Comparison of ENCODE assay signal across 21 cellular contexts in genomic region chr4:145280541-145280940, GRCh38.
"Had no signal": no experiment of that assay in that cellular context is flagged by ENCODE, and none has a peak within 500 bp of the region (broad histone marks: within the 10 kb centered on the region; RNA-seq: fewer than 3 reads in every experiment).

No MANE protein-coding gene starts in this region.

- H3K4me3 ChIP-seq: gastrocnemius medialis, heart left ventricle, mucosa of descending colon, right lobe of liver, thoracic aorta, upper lobe of left lung had no signal

- H2AFZ ChIP-seq: parathyroid adenoma had no signal

- H3K36me3 ChIP-seq: gastrocnemius medialis, heart left ventricle, neutrophil, right lobe of liver, thoracic aorta, upper lobe of left lung had no signal

- H3K4me1 ChIP-seq: parathyroid adenoma, right lobe of liver, upper lobe of left lung had no signal

- H3K79me2 ChIP-seq: parathyroid adenoma had no signal

- H3K27me3 ChIP-seq: gastrocnemius medialis, heart left ventricle, neutrophil, right lobe of liver, upper lobe of left lung had no signal

- H3K27ac ChIP-seq: neutrophil, parathyroid adenoma, right lobe of liver, thoracic aorta, upper lobe of left lung had no signal

- ATAC-seq: activated CD8-positive, alpha-beta T cell treated with anti-CD3 and anti-CD28 coated beads for 36 hours; activated T-helper 17 cell treated with anti-CD3 and anti-CD28 coated beads, Interleukin-2, amount 50 U/mL, for 72 hours; effector memory CD8-positive, alpha-beta T cell; gastrocnemius medialis; heart left ventricle; left ventricle myocardium superior; mucosa of descending colon; natural killer cell; right lobe of liver; stimulated activated naive B cell treated with anti-CD40 and anti-IgM and Interleukin-4, amounts not matched to agents 10 μg/mL and 1 μg/mL and 100 μg/mL, for 72 hours had no signal

- H3K9ac ChIP-seq: parathyroid adenoma had no signal

- DNase-seq: activated CD4-positive, alpha-beta T cell treated with anti-CD3 and anti-CD28 coated beads, Interleukin-2, amount 10 ng/mL, durations not matched to agents 24 days and 14 days; activated CD8-positive, alpha-beta T cell treated with anti-CD3 and anti-CD28 coated beads for 36 hours; activated naive CD4-positive, alpha-beta T cell treated with anti-CD3 and anti-CD28 coated beads for 36 hours; activated T-cell treated with anti-CD3 and anti-CD28 coated beads, Interleukin-2, amount 50 U/mL, for 1 hour; effector memory CD8-positive, alpha-beta T cell; gastrocnemius medialis; heart left ventricle; left ventricle myocardium superior; mucosa of descending colon; natural killer cell; right lobe of liver; small intestine; stimulated activated CD4-positive, alpha-beta T cell treated with anti-CD3 and anti-CD28 coated beads, Interleukin-4, amount 100 ng/mL, for 4 hours; stimulated activated naive B cell treated with anti-CD40 and anti-IgM and Interleukin-4, amounts not matched to agents 10 μg/mL and 1 μg/mL and 100 μg/mL, for 72 hours; T-helper 1 cell; T1000; upper lobe of left lung had no signal

- H3K9me3 ChIP-seq: gastrocnemius medialis, heart left ventricle, mucosa of descending colon, neutrophil, right lobe of liver, thoracic aorta, upper lobe of left lung had no signal
